Comparison of ENCODE assay signal across 13 cellular contexts in genomic region chr14:50816419-50817047, GRCh38. TPM values are rescaled to one million over a fixed set of nuclear protein-coding genes. Genes with fewer than 3 reads are reported as not detected.
DNase-seq lines count a peak whose midpoint lies in the region; ATAC-seq and TF ChIP-seq lines count a peak whose summit lies in the region.
"Had no signal": no experiment of that assay in that cellular context is flagged by ENCODE, and none has a peak within 500 bp of the region (broad histone marks: within the 10 kb centered on the region; RNA-seq: fewer than 3 reads in every experiment).

No MANE protein-coding gene starts in this region.

- no peak for ATAC-seq in HG03439 (IDR thresholded peaks at IDR 0.05; ENCODE audit: unreplicated experiment)

- 34 to 38% methylated on average over 6 of the region's 6 CpGs for WGBS in GM23248 (ENCODE audit: low coverage in 1 of 2, low lambda C conversion rate in 2 of 2, missing lambda C conversion rate in 2 of 2), 2 experiments

- intact Hi-C loops in ascending aorta (cut with DNase I), result no loop called here

- peak; percentile 34 for DNase-seq in GM23248
- DNase-seq in amniotic epithelial cell (ENCODE audit: low read depth), result peak; percentile 59
- peak; percentile 41 to 75 for DNase-seq in lung microvascular endothelial cell (ENCODE audit: low read depth in 2 of 2)
- no peak for DNase-seq in dedifferentiated amniotic fluid mesenchymal stem cell (ENCODE audit: extremely low spot score)
- no peak for DNase-seq in ascending aorta (ENCODE audit: low spot score in 2 of 2)
- DNase-seq in GF-D8 (lab: John Stamatoyannopoulos, UW), result no peak
- DNase-seq: activated CD4-positive, alpha-beta T cell treated with anti-CD3 and anti-CD28 coated beads, Interleukin-2, amount 50 U/mL, for 48 hours; activated naive CD4-positive, alpha-beta T cell treated with anti-CD3 and anti-CD28 coated beads for 36 hours; mesendoderm; NCI-H187; substantia nigra had no signal

- H3K27ac ChIP-seq in BLaER1 treated with 17β-estradiol and CSF1 and Interleukin-3, amounts not matched to agents 10 nM and 100 nM, result peak overlapping the region in 7 of 11 experiments; percentile 1 to 41 (median 20); a peak in 7 of 22 replicates
- no peak overlapping the region for H3K27ac ChIP-seq in GM23248
- no peak overlapping the region for H3K27ac ChIP-seq in ascending aorta

- H2AFZ ChIP-seq in GM23248, result no peak overlapping the region

- peak overlapping the region in 1 of 11 experiments; percentile 39; a peak in 3 of 22 replicates for H3K9ac ChIP-seq in BLaER1 treated with 17β-estradiol and CSF1 and Interleukin-3, amounts not matched to agents 10 nM and 100 nM
- H3K9ac ChIP-seq in GM23248, result no peak overlapping the region

- H4K20me1 ChIP-seq in BLaER1 treated with 17β-estradiol and CSF1 and Interleukin-3, amounts not matched to agents 10 nM and 100 nM, result peaks cover 0 to 28% (median 5%) of the 10 kb centered on the region in 11 experiments; a peak in 10 of 22 replicates
- H4K20me1 ChIP-seq in GM23248 (ENCODE audit: insufficient read depth), result peaks cover 3% of the 10 kb centered on the region; the same call in 1 of the 2 replicates

- in situ Hi-C loops in GM23248 (cut with MboI), result no loop called here

- peaks cover 47 to 85% (median 64%) of the 10 kb centered on the region in 10 experiments for H3K4me1 ChIP-seq in BLaER1 treated with 17β-estradiol and CSF1 and Interleukin-3, amounts not matched to agents 10 nM and 100 nM
- H3K4me1 ChIP-seq in GM23248 (ENCODE audit: insufficient read depth) (peaks cover 7% of the 10 kb centered on the region), ascending aorta (no peaks in the 10 kb centered on the region)

- H3K27me3 ChIP-seq in BLaER1 treated with 17β-estradiol and CSF1 and Interleukin-3, amounts not matched to agents 10 nM and 100 nM, result no peaks in the 10 kb centered on the region
- H3K27me3 ChIP-seq in GM23248 (replicated peaks; ENCODE audit: insufficient read depth), result no peaks in the 10 kb centered on the region
- H3K27me3 ChIP-seq in ascending aorta, result no peaks in the 10 kb centered on the region

- no peaks in the 10 kb centered on the region for H3K9me2 ChIP-seq in GM23248 (ENCODE audit: insufficient read depth)

- H3K36me3 ChIP-seq in BLaER1 treated with 17β-estradiol and CSF1 and Interleukin-3, amounts not matched to agents 10 nM and 100 nM, result peaks cover 12 to 77% (median 70%) of the 10 kb centered on the region in 11 experiments; a peak in 21 of 22 replicates
- H3K36me3 ChIP-seq in GM23248 (ENCODE audit: low read depth) (0 out of 2 replicates have a peak, but pooled peaks cover 4% of the 10 kb centered on the region), ascending aorta (no peaks in the 10 kb centered on the region)

- peaks cover 8 to 28% (median 23%) of the 10 kb centered on the region in 11 experiments for H3K9me3 ChIP-seq in BLaER1 treated with 17β-estradiol and CSF1 and Interleukin-3, amounts not matched to agents 10 nM and 100 nM (replicated peaks in 1 of 11)
- H3K9me3 ChIP-seq in GM23248 (ENCODE audit: low read depth), result no peaks in the 10 kb centered on the region
- H3K9me3 ChIP-seq in ascending aorta, result no peaks in the 10 kb centered on the region

- TF ChIP-seq CTCF in ascending aorta (IDR thresholded peaks at IDR 0.05), result no peak

- H3K4me2 ChIP-seq in BLaER1 treated with 17β-estradiol and CSF1 and Interleukin-3, amounts not matched to agents 10 nM and 100 nM, result peak overlapping the region in 5 of 11 experiments; percentile 29 to 78 (median 43); a peak in 10 of 22 replicates
- no peak overlapping the region for H3K4me2 ChIP-seq in GM23248 (ENCODE audit: unreplicated experiment)

- peaks cover 5% of the 10 kb centered on the region; the same call in 1 of the 2 replicates for H3F3A ChIP-seq in GM23248 (ENCODE audit: insufficient read depth)

- H3K79me2 ChIP-seq in GM23248 (ENCODE audit: insufficient read depth), result peaks cover 94% of the 10 kb centered on the region

- no peak overlapping the region for H3K4me3 ChIP-seq in BLaER1 treated with 17β-estradiol and CSF1 and Interleukin-3, amounts not matched to agents 10 nM and 100 nM
- H3K4me3 ChIP-seq in GM23248 (no peak overlapping the region), ascending aorta (no peak overlapping the region)

RNA-seq across cellular contexts. Expression of gene NIN, which starts 14.4 kb away (rescaled TPM):
- 28.7 and 33.3 TPM in 2 replicates for total RNA-seq in GM23248 (2014; rRNA removed; shearing (Covaris generic))
- 16.2 and 17.0 TPM in 2 replicates for polyA plus RNA-seq in GM23248 (2016; fragmentation: Nextera tagmentation; extraction: Ambion mirVana)
- 21.8 and 22.0 TPM in 2 replicates for total RNA-seq in lung microvascular endothelial cell
- 25.2 TPM for total RNA-seq in ascending aorta

RNA-seq across cellular contexts. Expression of gene ABHD12B, which starts 55.3 kb away (rescaled TPM):
- not detected in 2 replicates for total RNA-seq in GM23248 (2014; rRNA removed; shearing (Covaris generic))
- 0.31 TPM in 1 of 2 replicates, not detected in the other for polyA plus RNA-seq in GM23248 (2016; fragmentation: Nextera tagmentation; extraction: Ambion mirVana)
- total RNA-seq in lung microvascular endothelial cell, result not detected in 2 replicates
- not detected for total RNA-seq in ascending aorta
- total RNA-seq: activated naive CD4-positive, alpha-beta T cell treated with anti-CD3 and anti-CD28 coated beads for 36 hours had no signal

Comparison
In these comparisons a context has a peak if more than half of its experiments do, and no peak if none do; other contexts are left out.
1. H3K27ac ChIP-seq: peak in BLaER1 treated with 17β-estradiol and CSF1 and Interleukin-3, amounts not matched to agents 10 nM and 100 nM (7 of 11); none in GM23248 (single experiment) and ascending aorta (0 of 2).
2. DNase-seq: peak in GM23248 (single experiment), amniotic epithelial cell (single experiment) and lung microvascular endothelial cell (2 of 2); none in dedifferentiated amniotic fluid mesenchymal stem cell (single experiment), ascending aorta (0 of 2) and GF-D8 (single experiment).